ENCODE assay signal across 8 cellular contexts in the genomic region with DNA sequence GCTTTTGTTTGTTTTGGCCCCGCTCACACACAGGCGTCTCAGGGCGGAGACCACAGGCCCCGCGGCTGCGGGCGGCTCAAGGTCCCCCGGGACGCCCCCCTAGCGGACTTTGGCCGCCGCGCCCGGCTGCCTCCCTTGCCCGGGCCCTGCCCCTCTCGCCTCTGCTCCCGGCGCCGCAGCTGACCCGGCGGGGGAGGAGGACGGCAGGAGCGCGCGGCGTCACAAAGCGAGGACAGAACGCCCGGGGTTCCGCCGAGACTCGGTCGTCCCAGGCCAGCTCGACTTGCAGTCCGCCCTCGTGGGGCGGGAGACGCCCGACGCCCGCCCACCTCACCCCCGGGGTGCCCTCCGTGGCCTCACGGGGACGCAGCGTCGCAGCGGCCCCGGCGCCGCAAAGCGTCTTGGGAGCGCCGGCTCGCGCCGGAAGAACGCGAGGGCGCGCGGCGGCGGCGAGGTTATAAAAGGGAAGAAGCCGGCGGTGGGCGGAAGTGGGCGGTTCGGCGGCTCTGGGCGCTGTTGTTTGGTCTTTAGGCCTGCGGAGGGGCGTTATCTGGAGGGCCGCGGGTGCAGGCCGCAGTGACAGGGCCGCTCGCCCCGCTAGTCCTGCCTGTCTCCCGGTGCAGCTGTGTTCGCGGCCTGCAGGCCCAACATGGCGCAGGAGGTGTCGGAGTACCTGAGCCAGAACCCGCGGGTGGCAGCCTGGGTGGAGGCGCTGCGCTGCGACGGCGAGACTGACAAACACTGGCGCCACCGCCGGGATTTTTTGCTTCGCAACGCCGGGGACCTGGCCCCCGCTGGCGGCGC. TPM values are rescaled to one million over a fixed set of nuclear protein-coding genes. Genes with fewer than 3 reads are reported as not detected.
DNase-seq lines count a peak whose midpoint lies in the region; ATAC-seq, FAIRE-seq and TF ChIP-seq lines count a peak whose summit lies in the region.

A gene with protein sequence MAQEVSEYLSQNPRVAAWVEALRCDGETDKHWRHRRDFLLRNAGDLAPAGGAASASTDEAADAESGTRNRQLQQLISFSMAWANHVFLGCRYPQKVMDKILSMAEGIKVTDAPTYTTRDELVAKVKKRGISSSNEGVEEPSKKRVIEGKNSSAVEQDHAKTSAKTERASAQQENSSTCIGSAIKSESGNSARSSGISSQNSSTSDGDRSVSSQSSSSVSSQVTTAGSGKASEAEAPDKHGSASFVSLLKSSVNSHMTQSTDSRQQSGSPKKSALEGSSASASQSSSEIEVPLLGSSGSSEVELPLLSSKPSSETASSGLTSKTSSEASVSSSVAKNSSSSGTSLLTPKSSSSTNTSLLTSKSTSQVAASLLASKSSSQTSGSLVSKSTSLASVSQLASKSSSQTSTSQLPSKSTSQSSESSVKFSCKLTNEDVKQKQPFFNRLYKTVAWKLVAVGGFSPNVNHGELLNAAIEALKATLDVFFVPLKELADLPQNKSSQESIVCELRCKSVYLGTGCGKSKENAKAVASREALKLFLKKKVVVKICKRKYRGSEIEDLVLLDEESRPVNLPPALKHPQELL (plus strand): TSS at position 488 of the 804 bp plus-strand sequence. CDS start 162 bp downstream, at position 650.

- peak within 1 kb of the TSS; percentile 96 for H3K4me3 Mint-ChIP-seq in activated naive CD8-positive, alpha-beta T cell treated with anti-CD3 and anti-CD28 coated beads, Interleukin-2, amount 50 U/mL, for 24 hours

- peak within 1 kb of the TSS; percentile 46 for H2BK12ac ChIP-seq in trophoblast cell (ENCODE audit: low read length)

- peak within 1 kb of the TSS; percentile 98 for H3K18ac ChIP-seq in trophoblast cell (ENCODE audit: low read length)

- H3K27ac ChIP-seq in trophoblast cell (ENCODE audit: low read depth, low read length): peak within 1 kb of the TSS; percentile 97
- peak within 1 kb of the TSS; percentile 92 to 97 (median 94) for H3K27ac ChIP-seq in tibial nerve

- H3K4me1 Mint-ChIP-seq in activated naive CD8-positive, alpha-beta T cell treated with anti-CD3 and anti-CD28 coated beads, Interleukin-2, amount 50 U/mL, for 24 hours: peaks cover 49% of the 10 kb centered on the region

- H2AK5ac ChIP-seq in trophoblast cell (ENCODE audit: low read length): peak within 1 kb of the TSS; percentile 72

- intact Hi-C loops in Right ventricle myocardium superior (cut with DNase I): no loop called here

- peak within 1 kb of the TSS; percentile 90 for H2AFZ ChIP-seq in trophoblast cell (ENCODE audit: insufficient read depth, low read length, poor library complexity)

- H3K36me3 ChIP-seq in trophoblast cell (ENCODE audit: control insufficient read depth in 1 of 2, insufficient read depth in 2 of 2, low read length in 2 of 2): peaks cover 5 to 11% of the 10 kb centered on the region in 2 experiments
- H3K36me3 ChIP-seq in tibial nerve: peaks cover 0 to 17% (median 12%) of the 10 kb centered on the region in 3 donors

- peak; percentile 93 for FAIRE-seq in GM12892 (lab: Jason Lieb, UNC)

- H3K36me3 Mint-ChIP-seq in activated naive CD8-positive, alpha-beta T cell treated with anti-CD3 and anti-CD28 coated beads, Interleukin-2, amount 50 U/mL, for 24 hours (ENCODE audit: low read depth): peaks cover 39% of the 10 kb centered on the region

- ATAC-seq in HG02840 (IDR thresholded peaks at IDR 0.05; ENCODE audit: low FRiP score, unreplicated experiment) (peak; percentile 84), Right ventricle myocardium superior (ENCODE audit: poor library complexity) (peak; percentile 96)
- peak; percentile 91 for ATAC-seq in activated naive CD8-positive, alpha-beta T cell treated with anti-CD3 and anti-CD28 coated beads, Interleukin-2, amount 50 U/mL, for 24 hours

- H3K27me3 Mint-ChIP-seq in activated naive CD8-positive, alpha-beta T cell treated with anti-CD3 and anti-CD28 coated beads, Interleukin-2, amount 50 U/mL, for 24 hours: no peaks in the 10 kb centered on the region

- no peaks in the 10 kb centered on the region for H3K9me3 Mint-ChIP-seq in activated naive CD8-positive, alpha-beta T cell treated with anti-CD3 and anti-CD28 coated beads, Interleukin-2, amount 50 U/mL, for 24 hours

- TF ChIP-seq POLR2A in GM12892 (IDR thresholded peaks at IDR 0.05; ENCODE audit: low read depth, low read length) (peak; percentile 93), tibial nerve (IDR thresholded peaks at IDR 0.05) (peak; percentile 87 to 93)

- H3K9me3 ChIP-seq in trophoblast cell (ENCODE audit: insufficient read depth, low read depth, low read length) (no peaks in the 10 kb centered on the region), tibial nerve (no peaks in the 10 kb centered on the region)

- H4K12ac ChIP-seq in trophoblast cell (ENCODE audit: low read depth, low read length): peak within 1 kb of the TSS; percentile 84

- DNase-seq in GM12892 (ENCODE audit: insufficient read length): peak; percentile 81
- peak; percentile 89 for DNase-seq in NCI-H1436 (lab: John Stamatoyannopoulos, UW)
- peak; percentile 86 for DNase-seq in SW480 (ENCODE audit: low spot score)
- peak; percentile 95 for DNase-seq in activated naive CD8-positive, alpha-beta T cell treated with anti-CD3 and anti-CD28 coated beads, Interleukin-2, amount 50 U/mL, for 24 hours
- peak; percentile 97 for DNase-seq in Right ventricle myocardium superior
- DNase-seq in trophoblast cell: peak; percentile 91 to 95
- peak; percentile 81 to 82 for DNase-seq in tibial nerve (ENCODE audit: low spot score in 2 of 2)

- H3K79me1 ChIP-seq in trophoblast cell (ENCODE audit: low read length): peaks cover 17% of the 10 kb centered on the region

- peak within 1 kb of the TSS; percentile 92 for H4K91ac ChIP-seq in trophoblast cell (ENCODE audit: low read depth, low read length)

- H3K4ac ChIP-seq in trophoblast cell (ENCODE audit: low read depth, low read length): peak within 1 kb of the TSS; percentile 53

- H3K4me1 ChIP-seq in trophoblast cell (ENCODE audit: control insufficient read depth in 1 of 2, insufficient read depth in 2 of 2, low read length in 2 of 2): peaks cover 8 to 9% of the 10 kb centered on the region in 2 experiments
- H3K4me1 ChIP-seq in tibial nerve: peaks cover 0 to 52% (median 26%) of the 10 kb centered on the region in 4 donors

- TF ChIP-seq EP300 in tibial nerve (IDR thresholded peaks at IDR 0.05): peak in 1 of 2 donors; percentile 96

- peaks cover 15% of the 10 kb centered on the region for H3K79me2 ChIP-seq in trophoblast cell (ENCODE audit: control insufficient read depth, insufficient read depth, low read length, poor library complexity)

- H3K27ac Mint-ChIP-seq in activated naive CD8-positive, alpha-beta T cell treated with anti-CD3 and anti-CD28 coated beads, Interleukin-2, amount 50 U/mL, for 24 hours: peak within 1 kb of the TSS; percentile 95

- peak within 1 kb of the TSS; percentile 99 for H4K8ac ChIP-seq in trophoblast cell (ENCODE audit: low read depth, low read length)

- H3K23ac ChIP-seq in trophoblast cell (ENCODE audit: low read length): no peak within 1 kb of the TSS

- peak within 1 kb of the TSS; percentile 73 for H3K4me2 ChIP-seq in trophoblast cell (ENCODE audit: low read length)

- H3K4me3 ChIP-seq in trophoblast cell (ENCODE audit: low read depth, low read length) (peak within 1 kb of the TSS; percentile 100), tibial nerve (peak within 1 kb of the TSS; percentile 86 to 91 (median 88))

- TF ChIP-seq CTCF in tibial nerve (IDR thresholded peaks at IDR 0.05): peak in 4 of 5 experiments; percentile 7 to 35 (median 18)

- peak within 1 kb of the TSS; percentile 81 for H2BK5ac ChIP-seq in trophoblast cell (ENCODE audit: low read depth, low read length, poor library complexity)

- WGBS in trophoblast cell (ENCODE audit: extremely low coverage, insufficient coverage, insufficient read length): no CpG with 5 or more reads among the region's 101 CpGs
- 0% methylated on average over 2 to 68 of the region's 101 CpGs for WGBS in tibial nerve, 2 donors

- H3K27me3 ChIP-seq in trophoblast cell (ENCODE audit: insufficient read depth, low read length) (no peaks in the 10 kb centered on the region), tibial nerve (no peaks in the 10 kb centered on the region)

- peak within 1 kb of the TSS; percentile 86 for H2BK120ac ChIP-seq in trophoblast cell (ENCODE audit: insufficient read depth, low read length, poor library complexity)

- H3K14ac ChIP-seq in trophoblast cell (ENCODE audit: low read length): peak within 1 kb of the TSS; percentile 98

- H3K9ac ChIP-seq in trophoblast cell (ENCODE audit: low read length): peak within 1 kb of the TSS; percentile 98

RNA-seq across cellular contexts. Expression of the gene that starts here (rescaled TPM):
- 13.3 TPM for polyA plus RNA-seq in GM12892 (2012; ENCODE audit: missing spikeins)
- total RNA-seq in Right ventricle myocardium superior (8.7 TPM), tibial nerve (10 to 100 TPM; 18.6 to 42.0 (median 31.0) TPM)
- polyA plus RNA-seq in trophoblast cell (2013): 11.0 TPM in 2 replicates

Comparison
In these comparisons a context has a peak if more than half of its experiments do, and no peak if none do; other contexts are left out.
1. Peak in every context shown above with its lines: DNase-seq, ATAC-seq, H3K4me3 ChIP-seq and H3K27ac ChIP-seq.